In genomic region chr7:3561908-3562307, GRCh38 we compare ENCODE assay signal across 23 cellular contexts.
DNase-seq lines count a peak whose midpoint lies in the region; ATAC-seq, FAIRE-seq and TF ChIP-seq lines count a peak whose summit lies in the region.
"Had no signal": no experiment of that assay in that cellular context is flagged by ENCODE, and none has a peak within 500 bp of the region (broad histone marks: within the 10 kb centered on the region; RNA-seq: fewer than 3 reads in every experiment).

No MANE protein-coding gene starts in this region.

- FAIRE-seq in bronchial epithelial cell (lab: Jason Lieb, UNC), result peak; percentile 47
- FAIRE-seq: GM18507 had no signal

- TF ChIP-seq CTCF in bronchial epithelial cell (IDR thresholded peaks at IDR 0.05; ENCODE audit: insufficient read depth, low read length, severe bottlenecking) (no peak), lower lobe of right lung (IDR thresholded peaks at IDR 0.05) (no peak), upper lobe of right lung (IDR thresholded peaks at IDR 0.05) (no peak)

- intact Hi-C loops in lower lobe of right lung (cut with DNase I), result no loop called here
- intact Hi-C loops in upper lobe of right lung (cut with DNase I), result no loop called here

- H3K27me3 ChIP-seq in bronchial epithelial cell (ENCODE audit: control insufficient read depth, insufficient read depth, low read length), result no peaks in the 10 kb centered on the region
- no peaks in the 10 kb centered on the region for H3K27me3 ChIP-seq in lower lobe of right lung (ENCODE audit: low read depth)
- no peaks in the 10 kb centered on the region for H3K27me3 ChIP-seq in upper lobe of right lung
- H3K27me3 ChIP-seq: BLaER1 treated with 17β-estradiol and CSF1 and Interleukin-3, amounts not matched to agents 10 nM and 100 nM had no signal

- H3K9me3 ChIP-seq in lower lobe of right lung (no peaks in the 10 kb centered on the region), upper lobe of right lung (no peaks in the 10 kb centered on the region)

- H3K27ac ChIP-seq in lower lobe of right lung (no peak overlapping the region), upper lobe of right lung (no peak overlapping the region)
- H3K27ac ChIP-seq: 22Rv1; BLaER1 treated with 17β-estradiol and CSF1 and Interleukin-3, amounts not matched to agents 10 nM and 100 nM had no signal

- H3K36me3 ChIP-seq in bronchial epithelial cell (ENCODE audit: control insufficient read depth, insufficient read depth, low read length) (no peaks in the 10 kb centered on the region), lower lobe of right lung (no peaks in the 10 kb centered on the region), upper lobe of right lung (no peaks in the 10 kb centered on the region)
- H3K36me3 ChIP-seq: BLaER1 treated with 17β-estradiol and CSF1 and Interleukin-3, amounts not matched to agents 10 nM and 100 nM had no signal

- H3K4me3 ChIP-seq in bronchial epithelial cell (ENCODE audit: low read depth, low read length) (no peak overlapping the region), lower lobe of right lung (no peak overlapping the region), upper lobe of right lung (no peak overlapping the region)
- H3K4me3 ChIP-seq: BLaER1 treated with 17β-estradiol and CSF1 and Interleukin-3, amounts not matched to agents 10 nM and 100 nM; GM23338 had no signal

- H3K4me1 ChIP-seq in lower lobe of right lung (peaks cover 17% of the 10 kb centered on the region), upper lobe of right lung (no peaks in the 10 kb centered on the region)

- DNase-seq in DMS153 (lab: John Stamatoyannopoulos, UW), result peak; percentile 34
- DNase-seq in DMS153 treated with DMSO at 0.1 percent for 48 hours (lab: John Stamatoyannopoulos, UW; ENCODE audit: unreplicated experiment), result no peak
- DNase-seq in bronchial epithelial cell (ENCODE audit: low read depth), result peak; percentile 39
- no peak for DNase-seq in lower lobe of right lung
- DNase-seq in upper lobe of right lung, result no peak
- DNase-seq: Calu3; CD4-positive, alpha-beta memory T cell; DMS53; GDM1; HCEC 1CT; Karpas-422; NCI-H1694; NCI-H2107; NCI-H446 treated with DMSO at 0.1 percent for 48 hours; NCI-H69 had no signal

- ATAC-seq in lower lobe of right lung, result peak; percentile 70
- ATAC-seq in upper lobe of right lung, result peak; percentile 75
- no peak for ATAC-seq in HG03469 (IDR thresholded peaks at IDR 0.05; ENCODE audit: unreplicated experiment)
- no peak for ATAC-seq in HG03159 (IDR thresholded peaks at IDR 0.05; ENCODE audit: unreplicated experiment)
- ATAC-seq in GM21737 (IDR thresholded peaks at IDR 0.05; ENCODE audit: unreplicated experiment), result no peak
- ATAC-seq: GM23338, Panc1 had no signal

Comparison
In these comparisons a context has a peak if more than half of its experiments do, and no peak if none do; other contexts are left out.
1. DNase-seq: peak in DMS153 (single experiment) and bronchial epithelial cell (single experiment); none in DMS153 treated with DMSO at 0.1 percent for 48 hours (single experiment), lower lobe of right lung (single experiment) and upper lobe of right lung (single experiment).
2. ATAC-seq: peak in lower lobe of right lung (2 of 2) and upper lobe of right lung (single experiment); none in HG03469 (single experiment), HG03159 (single experiment) and GM21737 (single experiment).